ENCODE assay signal across 7 cellular contexts in genomic region chr13:28754698-28755545, GRCh38. TPM values are rescaled to one million over a fixed set of nuclear protein-coding genes. Genes with fewer than 3 reads are reported as not detected.
A peak's percentile ranks its signal among the peaks of the same experiment; 100 is the strongest.
DNase-seq lines count a peak whose midpoint lies in the region; ATAC-seq and TF ChIP-seq lines count a peak whose summit lies in the region.

No MANE protein-coding gene starts in this region.

- peaks cover 17% of the 10 kb centered on the region for H3K4me1 ChIP-seq in GM23248 (ENCODE audit: insufficient read depth)
- no peaks in the 10 kb centered on the region for H3K4me1 ChIP-seq in neural progenitor cell
- H3K4me1 ChIP-seq in foreskin keratinocyte, result peaks cover 11% of the 10 kb centered on the region

- no peaks in the 10 kb centered on the region for H3K36me3 Mint-ChIP-seq in neural progenitor cell

- H3K79me2 ChIP-seq in GM23248 (ENCODE audit: insufficient read depth) (no peaks in the 10 kb centered on the region), neural progenitor cell (ENCODE audit: low read depth) (no peaks in the 10 kb centered on the region)

- ATAC-seq in esophagus mucosa, result peak; percentile 35
- no peak for ATAC-seq in foreskin keratinocyte

- in situ Hi-C loops in GM23248 (cut with MboI), result no loop called here

- H3K27me3 ChIP-seq in GM23248 (replicated peaks; ENCODE audit: insufficient read depth), result no peaks in the 10 kb centered on the region
- H3K27me3 ChIP-seq in neural progenitor cell, result no peaks in the 10 kb centered on the region
- no peaks in the 10 kb centered on the region for H3K27me3 ChIP-seq in foreskin keratinocyte

- no peak overlapping the region for H3K27ac Mint-ChIP-seq in neural progenitor cell

- no peak overlapping the region for H3K4me3 Mint-ChIP-seq in neural progenitor cell

- no peak for TF ChIP-seq CTCF in neural progenitor cell (IDR thresholded peaks at IDR 0.05)
- TF ChIP-seq CTCF in foreskin keratinocyte (conservative IDR thresholded peaks at IDR 0.05), result no peak

- H2AFZ ChIP-seq in GM23248, result peak overlapping the region; percentile 67
- peak overlapping the region; percentile 89 for H2AFZ ChIP-seq in neural progenitor cell (replicated peaks)

- peaks cover 25% of the 10 kb centered on the region for H3K9me3 Mint-ChIP-seq in neural progenitor cell

- H3F3A ChIP-seq in GM23248 (ENCODE audit: insufficient read depth) (peaks cover 12% of the 10 kb centered on the region), neural progenitor cell (ENCODE audit: low read depth) (no peaks in the 10 kb centered on the region)

- H3K36me3 ChIP-seq in GM23248 (ENCODE audit: low read depth) (no peaks in the 10 kb centered on the region), SK-N-MC (ENCODE audit: insufficient read depth, low read length) (no peaks in the 10 kb centered on the region), neural progenitor cell (no peaks in the 10 kb centered on the region)

- H3K27ac ChIP-seq in GM23248, result no peak overlapping the region
- peak overlapping the region; percentile 99 for H3K27ac ChIP-seq in SK-N-MC
- no peak overlapping the region for H3K27ac ChIP-seq in neural progenitor cell
- H3K27ac ChIP-seq in foreskin keratinocyte, result no peak overlapping the region

- peak; percentile 26 for DNase-seq in GM23248
- DNase-seq in SK-N-MC (ENCODE audit: low read depth, low spot score), result no peak
- DNase-seq in neural progenitor cell (ENCODE audit: low spot score), result no peak
- no peak for DNase-seq in foreskin keratinocyte
- no peak for DNase-seq in NCI-H774 (lab: John Stamatoyannopoulos, UW)
- DNase-seq in superior temporal gyrus (ENCODE audit: extremely low spot score), result no peak

- no peaks in the 10 kb centered on the region for H3K9me3 ChIP-seq in GM23248 (ENCODE audit: low read depth)
- H3K9me3 ChIP-seq in SK-N-MC (ENCODE audit: low read depth, low read length), result peaks cover 6% of the 10 kb centered on the region
- peaks cover 14% of the 10 kb centered on the region for H3K9me3 ChIP-seq in neural progenitor cell (ENCODE audit: low read depth)

- H4K20me1 ChIP-seq in GM23248 (ENCODE audit: insufficient read depth) (no peaks in the 10 kb centered on the region), neural progenitor cell (ENCODE audit: low read depth) (no peaks in the 10 kb centered on the region)

- H3K4me3 ChIP-seq in GM23248 (no peak overlapping the region), SK-N-MC (no peak overlapping the region), neural progenitor cell (no peak overlapping the region)

- H3K9ac ChIP-seq in GM23248 (no peak overlapping the region), SK-N-MC (ENCODE audit: insufficient read length) (peak overlapping the region; percentile 17), neural progenitor cell (no peak overlapping the region)

- WGBS in GM23248 (ENCODE audit: low coverage in 1 of 2, low lambda C conversion rate in 2 of 2, missing lambda C conversion rate in 2 of 2), 2 experiments, result 83 to 89% methylated on average over 26 to 32 of the region's 32 CpGs

- H3K4me2 ChIP-seq in GM23248 (ENCODE audit: unreplicated experiment), result no peak overlapping the region
- no peak overlapping the region for H3K4me2 ChIP-seq in neural progenitor cell

- no peaks in the 10 kb centered on the region for H3K9me2 ChIP-seq in GM23248 (ENCODE audit: insufficient read depth)

- H3K4me1 Mint-ChIP-seq in neural progenitor cell, result no peaks in the 10 kb centered on the region

- H3K27me3 Mint-ChIP-seq in neural progenitor cell (ENCODE audit: insufficient read depth, low read depth), result no peaks in the 10 kb centered on the region

RNA-seq across cellular contexts. Expression of gene SLC46A3, which starts 36.2 kb away (rescaled TPM):
- total RNA-seq in GM23248 (2014; rRNA removed; shearing (Covaris generic)), result 3.4 and 5.1 TPM in 2 replicates
- 4.2 and 4.6 TPM in 2 replicates for polyA plus RNA-seq in GM23248 (2016; fragmentation: Nextera tagmentation; extraction: Ambion mirVana)
- total RNA-seq in esophagus mucosa, result 0.84 TPM
- total RNA-seq in neural progenitor cell (ENCODE audit: low replicate concordance), result 0.06 TPM in 1 of 2 replicates, not detected in the other
- 10.1 and 12.6 TPM in 2 replicates for total RNA-seq in foreskin keratinocyte
- polyA plus RNA-seq in foreskin keratinocyte, result 7.7 and 8.2 TPM in 2 replicates
